Comparison of ENCODE assay signal across 11 cellular contexts in genomic region chr9:86585422-86586143, GRCh38.
DNase-seq lines count a peak whose midpoint lies in the region; ATAC-seq and TF ChIP-seq lines count a peak whose summit lies in the region.
"Had no signal": no experiment of that assay in that cellular context is flagged by ENCODE, and none has a peak within 500 bp of the region (broad histone marks: within the 10 kb centered on the region; RNA-seq: fewer than 3 reads in every experiment).

No MANE protein-coding gene starts in this region.

- WGBS in right cardiac atrium = 39% methylated on average over 7 of the region's 7 CpGs

- intact Hi-C loops in right cardiac atrium (cut with DNase I) = no loop called here
- intact Hi-C loops in sciatic nerve (cut with DNase I) = no loop called here

- no peaks in the 10 kb centered on the region for H3K36me3 ChIP-seq in BLaER1 treated with 17β-estradiol and CSF1 and Interleukin-3, amounts not matched to agents 10 nM and 100 nM
- H3K36me3 ChIP-seq: HAP-1 had no signal

- peak overlapping the region; percentile 21 to 60 (median 44); a peak in 18 of 22 replicates for H3K4me2 ChIP-seq in BLaER1 treated with 17β-estradiol and CSF1 and Interleukin-3, amounts not matched to agents 10 nM and 100 nM

- ATAC-seq in SK-N-SH treated with all-trans-retinoic acid at 6 μM for 48 hours (peak; percentile 88), right cardiac atrium (peak; percentile 51 to 54), sciatic nerve (peak; percentile 59), GM18858 (IDR thresholded peaks at IDR 0.05; ENCODE audit: unreplicated experiment) (no peak)
- ATAC-seq in activated T-cell treated with anti-CD3 and anti-CD28 coated beads, Interleukin-2, amount 50 U/mL, for 4 hours = no peak
- ATAC-seq: activated CD4-positive, CD25-positive, alpha-beta regulatory T cell treated with anti-CD3 and anti-CD28 coated beads, Interleukin-2, amount 50 U/mL, for 24 hours had no signal

- H3K4me3 Mint-ChIP-seq in activated T-cell treated with anti-CD3 and anti-CD28 coated beads, Interleukin-2, amount 50 U/mL, for 4 hours = no peak overlapping the region
- H3K4me3 Mint-ChIP-seq: activated naive CD4-positive, alpha-beta T cell treated with anti-CD3 and anti-CD28 coated beads, Interleukin-2, amount 50 U/mL, for 24 hours had no signal

- H3K27ac ChIP-seq in BLaER1 treated with 17β-estradiol and CSF1 and Interleukin-3, amounts not matched to agents 10 nM and 100 nM = peak overlapping the region in 5 of 11 experiments; percentile 13 to 49 (median 37); a peak in 7 of 22 replicates
- H3K27ac ChIP-seq in right cardiac atrium (ENCODE audit: low read length) = no peak overlapping the region

- H3K9me3 Mint-ChIP-seq in activated T-cell treated with anti-CD3 and anti-CD28 coated beads, Interleukin-2, amount 50 U/mL, for 4 hours = no peaks in the 10 kb centered on the region
- H3K9me3 Mint-ChIP-seq: activated naive CD4-positive, alpha-beta T cell treated with anti-CD3 and anti-CD28 coated beads, Interleukin-2, amount 50 U/mL, for 24 hours had no signal

- peaks cover 5 to 45% (median 41%) of the 10 kb centered on the region in 10 experiments; a peak in 18 of 20 replicates for H3K4me1 ChIP-seq in BLaER1 treated with 17β-estradiol and CSF1 and Interleukin-3, amounts not matched to agents 10 nM and 100 nM
- no peaks in the 10 kb centered on the region for H3K4me1 ChIP-seq in right cardiac atrium (ENCODE audit: control insufficient read depth, insufficient read depth, low read length)

- H4K20me1 ChIP-seq in BLaER1 treated with 17β-estradiol and CSF1 and Interleukin-3, amounts not matched to agents 10 nM and 100 nM = no peaks in the 10 kb centered on the region

- no peak overlapping the region for H3K4me3 ChIP-seq in BLaER1 treated with 17β-estradiol and CSF1 and Interleukin-3, amounts not matched to agents 10 nM and 100 nM
- H3K4me3 ChIP-seq in right cardiac atrium (ENCODE audit: low read length) = peak overlapping the region; percentile 23
- H3K4me3 ChIP-seq: HAP-1 had no signal

- no peaks in the 10 kb centered on the region for H3K27me3 ChIP-seq in BLaER1 treated with 17β-estradiol and CSF1 and Interleukin-3, amounts not matched to agents 10 nM and 100 nM
- no peaks in the 10 kb centered on the region for H3K27me3 ChIP-seq in right cardiac atrium (ENCODE audit: control insufficient read depth, insufficient read depth)

- peak overlapping the region in 1 of 11 experiments; percentile 58; a peak in 2 of 22 replicates for H3K9ac ChIP-seq in BLaER1 treated with 17β-estradiol and CSF1 and Interleukin-3, amounts not matched to agents 10 nM and 100 nM

- no peaks in the 10 kb centered on the region for H3K36me3 Mint-ChIP-seq in activated T-cell treated with anti-CD3 and anti-CD28 coated beads, Interleukin-2, amount 50 U/mL, for 4 hours (ENCODE audit: insufficient read depth)
- H3K36me3 Mint-ChIP-seq: activated naive CD4-positive, alpha-beta T cell treated with anti-CD3 and anti-CD28 coated beads, Interleukin-2, amount 50 U/mL, for 24 hours had no signal

- H3K4me1 Mint-ChIP-seq in activated T-cell treated with anti-CD3 and anti-CD28 coated beads, Interleukin-2, amount 50 U/mL, for 4 hours (ENCODE audit: low read depth) = no peaks in the 10 kb centered on the region
- H3K4me1 Mint-ChIP-seq: activated naive CD4-positive, alpha-beta T cell treated with anti-CD3 and anti-CD28 coated beads, Interleukin-2, amount 50 U/mL, for 24 hours had no signal

- no peak for DNase-seq in right cardiac atrium
- no peak for DNase-seq in sciatic nerve (ENCODE audit: low spot score)
- DNase-seq in NOMO-1 (lab: John Stamatoyannopoulos, UW; ENCODE audit: unreplicated experiment in 2 of 2) = no peak
- no peak for DNase-seq in activated T-cell treated with anti-CD3 and anti-CD28 coated beads, Interleukin-2, amount 50 U/mL, for 4 hours
- no peak for DNase-seq in glomerular visceral epithelial cell (ENCODE audit: extremely low spot score)

- H3K27me3 Mint-ChIP-seq in activated T-cell treated with anti-CD3 and anti-CD28 coated beads, Interleukin-2, amount 50 U/mL, for 4 hours (ENCODE audit: low read depth) = peaks cover 8% of the 10 kb centered on the region

- peaks cover 0 to 20% (median 3%) of the 10 kb centered on the region in 11 experiments; a peak in 5 of 22 replicates for H3K9me3 ChIP-seq in BLaER1 treated with 17β-estradiol and CSF1 and Interleukin-3, amounts not matched to agents 10 nM and 100 nM (replicated peaks in 1 of 11)
- no peaks in the 10 kb centered on the region for H3K9me3 ChIP-seq in right cardiac atrium (ENCODE audit: control insufficient read depth, low read length)
- H3K9me3 ChIP-seq: HAP-1 had no signal

TF ChIP-seq in SK-N-SH treated with all-trans-retinoic acid at 6 μM for 48 hours, 23 proteins besides CTCF, POLR2A, EP300 and RAD21:
- TF ChIP-seq ISL1 (CRISPR knock-in tag; IDR thresholded peaks at IDR 0.05) (peak; percentile 36; the same call in 1 of the 2 replicates), TCF4 (CRISPR knock-in tag; IDR thresholded peaks at IDR 0.05; ENCODE audit: borderline replicate concordance) (no peak)

Comparison
In these comparisons a context has a peak if more than half of its experiments do, and no peak if none do; other contexts are left out.
1. ATAC-seq: peak in SK-N-SH treated with all-trans-retinoic acid at 6 μM for 48 hours (single experiment), right cardiac atrium (2 of 2) and sciatic nerve (single experiment); none in activated T-cell treated with anti-CD3 and anti-CD28 coated beads, Interleukin-2, amount 50 U/mL, for 4 hours (0 of 2) and GM18858 (single experiment).